ENCODE assay signal across 8 cellular contexts in genomic region chr20:33262658-33263065, GRCh38. TPM values are rescaled to one million over a fixed set of nuclear protein-coding genes. Genes with fewer than 3 reads are reported as not detected.
DNase-seq lines count a peak whose midpoint lies in the region; TF ChIP-seq lines count a peak whose summit lies in the region.

No MANE protein-coding gene starts in this region.

- H3K27ac ChIP-seq in effector memory CD4-positive, alpha-beta T cell (ENCODE audit: insufficient read depth, low read length, poor library complexity, severe bottlenecking): no peak overlapping the region

- H3K4me1 ChIP-seq in adipocyte (ENCODE audit: control insufficient read depth, insufficient read depth, low read length): peaks cover 27% of the 10 kb centered on the region
- no peaks in the 10 kb centered on the region for H3K4me1 ChIP-seq in effector memory CD4-positive, alpha-beta T cell (ENCODE audit: control insufficient read depth, insufficient read depth, low read length, poor library complexity, severe bottlenecking)

- H3K4me3 Mint-ChIP-seq in type B pancreatic cell: no peak overlapping the region

- H3K9me3 ChIP-seq in adipocyte (ENCODE audit: control insufficient read depth, low read length): no peaks in the 10 kb centered on the region
- H3K9me3 ChIP-seq in effector memory CD4-positive, alpha-beta T cell (ENCODE audit: control insufficient read depth, low read length): no peaks in the 10 kb centered on the region

- DNase-seq in AG08395 (ENCODE audit: low spot score) (peak; percentile 41), GM10266 (ENCODE audit: extremely low spot score) (no peak), NCI-H226 (peak; percentile 37), adipocyte (ENCODE audit: low read depth) (peak; percentile 69), iPS-NIHi11 (ENCODE audit: low spot score) (peak; percentile 71), type B pancreatic cell (ENCODE audit: extremely low spot score, unreplicated experiment) (no peak)
- DNase-seq in effector memory CD4-positive, alpha-beta T cell: no peak
- DNase-seq in activated naive CD4-positive, alpha-beta T cell (lab: John Stamatoyannopoulos, UW): no peak

- TF ChIP-seq CTCF in GM10266 (IDR thresholded peaks at IDR 0.05; ENCODE audit: control insufficient read depth, insufficient read depth, low read depth, missing control alignments): peak; percentile 37
- peak; percentile 88 for TF ChIP-seq CTCF in type B pancreatic cell (conservative IDR thresholded peaks at IDR 0.05)

- peak overlapping the region; percentile 34 for H3K9ac ChIP-seq in adipocyte (ENCODE audit: low read length)

- peaks cover 27% of the 10 kb centered on the region for H3K27me3 Mint-ChIP-seq in type B pancreatic cell

- no peaks in the 10 kb centered on the region for H3K36me3 Mint-ChIP-seq in type B pancreatic cell

- H3K9me3 Mint-ChIP-seq in type B pancreatic cell: no peaks in the 10 kb centered on the region

- H3K4me1 Mint-ChIP-seq in type B pancreatic cell (ENCODE audit: unreplicated experiment): no peaks in the 10 kb centered on the region

- H3K4me3 ChIP-seq in adipocyte (ENCODE audit: low read length): peak overlapping the region; percentile 38
- no peak overlapping the region for H3K4me3 ChIP-seq in effector memory CD4-positive, alpha-beta T cell (ENCODE audit: insufficient read depth, low read depth, low read length, poor library complexity, severe bottlenecking)

- no peaks in the 10 kb centered on the region for H3K36me3 ChIP-seq in adipocyte (ENCODE audit: control insufficient read depth, insufficient read depth, low read length, severe bottlenecking)
- H3K36me3 ChIP-seq in effector memory CD4-positive, alpha-beta T cell (ENCODE audit: control insufficient read depth, insufficient read depth, low read length): no peaks in the 10 kb centered on the region

- no peak overlapping the region for H3K27ac Mint-ChIP-seq in type B pancreatic cell

- peaks cover 3% of the 10 kb centered on the region for H3K27me3 ChIP-seq in adipocyte (replicated peaks; ENCODE audit: control insufficient read depth, insufficient read depth, low read length)
- H3K27me3 ChIP-seq in effector memory CD4-positive, alpha-beta T cell (replicated peaks; ENCODE audit: control insufficient read depth, insufficient read depth, low read length, poor library complexity, severe bottlenecking): no peaks in the 10 kb centered on the region

RNA-seq across cellular contexts. Expression of gene BPIFB1, which starts 20.4 kb away (rescaled TPM):
- total RNA-seq in type B pancreatic cell (ENCODE audit: low replicate concordance): 1.8 and 10.9 TPM in 2 replicates

RNA-seq across cellular contexts. Expression of gene BPIFA1, which starts 26.9 kb away (rescaled TPM):
- total RNA-seq in type B pancreatic cell (ENCODE audit: low replicate concordance): 0.69 and 0.97 TPM in 2 replicates

RNA-seq across cellular contexts. Expression of gene BPIFA3, which starts 45.5 kb away (rescaled TPM):
- not detected in 2 replicates for total RNA-seq in type B pancreatic cell (ENCODE audit: low replicate concordance)

Comparison
In these comparisons a context has a peak if more than half of its experiments do, and no peak if none do; other contexts are left out.
1. DNase-seq: peak in AG08395 (single experiment), NCI-H226 (single experiment), adipocyte (single experiment) and iPS-NIHi11 (single experiment); none in GM10266 (single experiment), type B pancreatic cell (single experiment), effector memory CD4-positive, alpha-beta T cell (0 of 3) and activated naive CD4-positive, alpha-beta T cell (0 of 4).